Comparison of ENCODE assay signal across 29 cellular contexts in genomic region chr1:71245246-71245645, GRCh38.
DNase-seq lines count a peak whose midpoint lies in the region; ATAC-seq, FAIRE-seq and TF ChIP-seq lines count a peak whose summit lies in the region.
"Had no signal": no experiment of that assay in that cellular context is flagged by ENCODE, and none has a peak within 500 bp of the region (broad histone marks: within the 10 kb centered on the region; RNA-seq: fewer than 3 reads in every experiment).

No MANE protein-coding gene starts in this region.

- 4% methylated on average over 4 of the region's 4 CpGs for WGBS in HepG2 (ENCODE audit: low lambda C conversion rate)

- no peak for TF ChIP-seq EP300 in HepG2 (IDR thresholded peaks at IDR 0.05; ENCODE audit: low read depth in 2 of 2, low read length in 2 of 2)
- TF ChIP-seq EP300 in HepG2 (CRISPR knock-in tag; IDR thresholded peaks at IDR 0.05; ENCODE audit: borderline replicate concordance), result no peak

- H2AFZ ChIP-seq in OCI-LY3 (ENCODE audit: low read depth, low read length), result no peak overlapping the region
- H2AFZ ChIP-seq in HepG2 (ENCODE audit: low read length), result no peak overlapping the region
- H2AFZ ChIP-seq: PC-9 had no signal

- TF ChIP-seq CTCF in OCI-LY3 (IDR thresholded peaks at IDR 0.05; ENCODE audit: low read depth, low read length) (no peak), HepG2 (CRISPR knock-in tag; IDR thresholded peaks at IDR 0.05) (no peak)

- intact Hi-C loops in HepG2 (cut with micrococcal nuclease; ENCODE audit: unreplicated experiment), result no loop called here

- H3K36me3 ChIP-seq in OCI-LY3 (replicated peaks; ENCODE audit: low read depth, low read length), result no peaks in the 10 kb centered on the region
- no peaks in the 10 kb centered on the region for H3K36me3 ChIP-seq in HepG2 (replicated peaks in 1 of 2; ENCODE audit: control insufficient read depth in 1 of 2, insufficient read depth in 2 of 2, low read length in 2 of 2)
- H3K36me3 ChIP-seq: SJCRH30 had no signal

- peak overlapping the region; percentile 26; the same call in 1 of the 2 replicates for H3K4me2 ChIP-seq in OCI-LY3 (ENCODE audit: low read length)
- no peak overlapping the region for H3K4me2 ChIP-seq in HepG2 (ENCODE audit: low read depth, low read length)
- H3K4me2 ChIP-seq: KMS-11, PC-9 had no signal

- peaks cover 18% of the 10 kb centered on the region for H3K4me1 ChIP-seq in OCI-LY3 (ENCODE audit: low read length)
- no peaks in the 10 kb centered on the region for H3K4me1 ChIP-seq in HepG2 (ENCODE audit: insufficient read depth, low read length)
- H3K4me1 ChIP-seq: SJCRH30 had no signal

- CTCF ChIA-PET in HepG2 (lab: Yijun Ruan, JAX; ENCODE audit: low intra/inter-chr PET ratio, low total read pairs), result no interaction called here

- ATAC-seq in GM18499 (IDR thresholded peaks at IDR 0.05; ENCODE audit: insufficient read depth, unreplicated experiment), result peak; percentile 91
- peak; percentile 73 for ATAC-seq in GM18907 (IDR thresholded peaks at IDR 0.05; ENCODE audit: unreplicated experiment)
- peak; percentile 49 for ATAC-seq in HG02798 (IDR thresholded peaks at IDR 0.05; ENCODE audit: poor library complexity, unreplicated experiment)
- ATAC-seq in HepG2, result no peak
- ATAC-seq: CD8-positive, alpha-beta T cell; HCT116; Right ventricle myocardium inferior; SK-N-SH treated with all-trans-retinoic acid at 6 μM for 48 hours; T-helper 17 cell had no signal

- H3K27ac ChIP-seq in OCI-LY3 (ENCODE audit: low read length) (no peak overlapping the region; the same call in 1 of the 2 replicates), HepG2 (ENCODE audit: extremely low read length, insufficient read depth, low read length) (no peak overlapping the region)
- H3K27ac ChIP-seq: 22Rv1, C4-2B, KMS-11, PC-9, SJCRH30 had no signal

- in situ Hi-C loops in HepG2 (cut with HindIII; ENCODE audit: extremely low pct_ligation_motif_present, low pct_unique_long_range_greater_than_20kb), result no loop called here

- H3K4me3 ChIP-seq in OCI-LY3 (ENCODE audit: low read length) (no peak overlapping the region), HepG2 (replicated peaks in 1 of 3; ENCODE audit: insufficient read depth in 1 of 3, low read depth in 2 of 3, low read length in 3 of 3) (no peak overlapping the region)
- H3K4me3 ChIP-seq: PC-9, SJCRH30 had no signal

- no peaks in the 10 kb centered on the region for H4K20me1 ChIP-seq in OCI-LY3 (ENCODE audit: insufficient read depth, low read length)
- H4K20me1 ChIP-seq in HepG2 (ENCODE audit: insufficient read depth, low read length), result no peaks in the 10 kb centered on the region

- TF ChIP-seq RAD21 in HepG2 (CRISPR knock-in tag; IDR thresholded peaks at IDR 0.05), result no peak

- H3K9me3 ChIP-seq in OCI-LY3 (ENCODE audit: insufficient read depth, low read length) (no peaks in the 10 kb centered on the region), HepG2 (ENCODE audit: low read length) (peaks cover 70% of the 10 kb centered on the region)
- H3K9me3 ChIP-seq: SJCRH30 had no signal

- H3K79me2 ChIP-seq in OCI-LY3 (ENCODE audit: low read length) (no peaks in the 10 kb centered on the region), HepG2 (ENCODE audit: insufficient read depth, low read length) (no peaks in the 10 kb centered on the region)

- H3K27me3 ChIP-seq in OCI-LY3 (ENCODE audit: low read depth, low read length), result no peaks in the 10 kb centered on the region
- H3K27me3 ChIP-seq in HepG2 (ENCODE audit: control insufficient read depth in 1 of 2, insufficient read depth in 2 of 2, low read length in 2 of 2), result no peaks in the 10 kb centered on the region
- H3K27me3 ChIP-seq: SJCRH30 had no signal

- DNase-seq in stimulated activated naive CD4-positive, alpha-beta T cell (lab: John Stamatoyannopoulos, UW), result no peak
- no peak for DNase-seq in HepG2 (ENCODE audit: low spot score)
- DNase-seq in NCI-H1417 (lab: John Stamatoyannopoulos, UW), result no peak
- DNase-seq: CD8-positive, alpha-beta T cell; DMS 273 treated with DMSO at 0.1 percent for 48 hours; DMS79; EL; GDM1; NCI-H1092; NCI-H1436; NCI-H187 treated with DMSO at 0.1 percent for 48 hours; NCI-H446; NCI-H526; NCI-H82; NK-92 treated with Interleukin-12 subunit alpha and Interleukin-12 subunit beta, amount 100 ng/mL, for 24 hours; PC-9; SJCRH30; T-helper 17 cell had no signal

- no peak for FAIRE-seq in HepG2 (lab: Jason Lieb, UNC)
- FAIRE-seq: GM12891 had no signal

- H3K9ac ChIP-seq in OCI-LY3 (ENCODE audit: low read length) (no peak overlapping the region), HepG2 (ENCODE audit: insufficient read depth, low read depth, low read length) (no peak overlapping the region)
- H3K9ac ChIP-seq: KMS-11 had no signal

- no TSS peak for BruUV-seq in HepG2 (replicated peaks; lab: Mats Ljungman, UMichigan)

- TF ChIP-seq POLR2A in HepG2 (IDR thresholded peaks at IDR 0.05; ENCODE audit: insufficient read depth in 1 of 2, low read depth in 2 of 2, low read length in 2 of 2), result no peak

- POLR2A ChIA-PET in HepG2 (lab: Yijun Ruan, JAX), result no interaction called here

TF ChIP-seq in HepG2, 621 proteins besides CTCF, POLR2A, EP300 and RAD21 (continues in another document):
- no peak for TF ChIP-seq JUN (CRISPR knock-in tag; IDR thresholded peaks at IDR 0.05)
- no peak for TF ChIP-seq SRSF9 (IDR thresholded peaks at IDR 0.05; ENCODE audit: borderline replicate concordance, insufficient read depth, low read depth, low read length, poor library complexity, severe bottlenecking)
- no peak for TF ChIP-seq KDM1A (CRISPR knock-in tag; IDR thresholded peaks at IDR 0.05)
- TF ChIP-seq ISL2 (CRISPR knock-in tag; IDR thresholded peaks at IDR 0.05), result no peak
- TF ChIP-seq ZNF549 (CRISPR knock-in tag; IDR thresholded peaks at IDR 0.05), result no peak
- no peak for TF ChIP-seq MNT (IDR thresholded peaks at IDR 0.05)
- TF ChIP-seq ZNF703 (CRISPR knock-in tag; IDR thresholded peaks at IDR 0.05; ENCODE audit: borderline replicate concordance), result no peak
- TF ChIP-seq ZNF574 (CRISPR knock-in tag; IDR thresholded peaks at IDR 0.05), result no peak
- no peak for TF ChIP-seq ZNF205 (CRISPR knock-in tag; IDR thresholded peaks at IDR 0.05)
- TF ChIP-seq GATAD2A (CRISPR knock-in tag; IDR thresholded peaks at IDR 0.05), result no peak
- TF ChIP-seq HNRNPH1 (optimal IDR thresholded peaks at IDR 0.05; ENCODE audit: low read depth, low read length), result no peak
- TF ChIP-seq, protein P1, sequence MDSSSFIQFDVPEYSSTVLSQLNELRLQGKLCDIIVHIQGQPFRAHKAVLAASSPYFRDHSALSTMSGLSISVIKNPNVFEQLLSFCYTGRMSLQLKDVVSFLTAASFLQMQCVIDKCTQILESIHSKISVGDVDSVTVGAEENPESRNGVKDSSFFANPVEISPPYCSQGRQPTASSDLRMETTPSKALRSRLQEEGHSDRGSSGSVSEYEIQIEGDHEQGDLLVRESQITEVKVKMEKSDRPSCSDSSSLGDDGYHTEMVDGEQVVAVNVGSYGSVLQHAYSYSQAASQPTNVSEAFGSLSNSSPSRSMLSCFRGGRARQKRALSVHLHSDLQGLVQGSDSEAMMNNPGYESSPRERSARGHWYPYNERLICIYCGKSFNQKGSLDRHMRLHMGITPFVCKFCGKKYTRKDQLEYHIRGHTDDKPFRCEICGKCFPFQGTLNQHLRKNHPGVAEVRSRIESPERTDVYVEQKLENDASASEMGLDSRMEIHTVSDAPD (CRISPR knock-in tag; IDR thresholded peaks at IDR 0.05), result no peak
